ENCODE assay signal across 8 cellular contexts in genomic region chr12:65741662-65742480, GRCh38.
DNase-seq lines count a peak whose midpoint lies in the region; ATAC-seq and TF ChIP-seq lines count a peak whose summit lies in the region.

No MANE protein-coding gene starts in this region.

- ATAC-seq in HG03432 (IDR thresholded peaks at IDR 0.05; ENCODE audit: unreplicated experiment) (peak; percentile 29), GM18861 (IDR thresholded peaks at IDR 0.05; ENCODE audit: unreplicated experiment) (no peak), GM21619 (IDR thresholded peaks at IDR 0.05; ENCODE audit: unreplicated experiment) (no peak)

- no peaks in the 10 kb centered on the region for H3K36me3 Mint-ChIP-seq in activated T-cell treated with anti-CD3 and anti-CD28 coated beads, Interleukin-2, amount 50 U/mL, for 24 hours (ENCODE audit: low read depth)
- H3K36me3 Mint-ChIP-seq in nephron (ENCODE audit: low read depth): no peaks in the 10 kb centered on the region

- H3K36me3 ChIP-seq in ES-I3 (ENCODE audit: insufficient read depth, low read length): no peaks in the 10 kb centered on the region

- H3K9me3 ChIP-seq in ES-I3 (ENCODE audit: control insufficient read depth, insufficient read depth, low read length): no peaks in the 10 kb centered on the region

- H3K4me1 Mint-ChIP-seq in activated T-cell treated with anti-CD3 and anti-CD28 coated beads, Interleukin-2, amount 50 U/mL, for 24 hours (ENCODE audit: low read depth): peaks cover 15% of the 10 kb centered on the region
- peaks cover 19% of the 10 kb centered on the region for H3K4me1 Mint-ChIP-seq in nephron

- peak overlapping the region; percentile 77; the same call in 1 of the 2 replicates for H3K9ac ChIP-seq in ES-I3 (ENCODE audit: low read depth, low read length)

- no peak overlapping the region for H3K27ac Mint-ChIP-seq in activated T-cell treated with anti-CD3 and anti-CD28 coated beads, Interleukin-2, amount 50 U/mL, for 24 hours
- H3K27ac Mint-ChIP-seq in nephron: peak overlapping the region; percentile 99

- TF ChIP-seq CTCF in fibroblast of villous mesenchyme (IDR thresholded peaks at IDR 0.05; ENCODE audit: insufficient read depth, low read depth, low read length): no peak
- TF ChIP-seq CTCF in nephron (IDR thresholded peaks at IDR 0.05; ENCODE audit: unreplicated experiment in 3 of 3): no peak

- peak overlapping the region; percentile 86 for H3K4me3 ChIP-seq in fibroblast of villous mesenchyme (ENCODE audit: low read depth, low read length)

- H3K4me1 ChIP-seq in ES-I3 (ENCODE audit: insufficient read depth, low read length): peaks cover 8% of the 10 kb centered on the region

- peak overlapping the region; percentile 70 for H3K4me3 Mint-ChIP-seq in activated T-cell treated with anti-CD3 and anti-CD28 coated beads, Interleukin-2, amount 50 U/mL, for 24 hours
- peak overlapping the region; percentile 86 to 96 (median 96) for H3K4me3 Mint-ChIP-seq in nephron

- peaks cover 45% of the 10 kb centered on the region for H3K27me3 Mint-ChIP-seq in activated T-cell treated with anti-CD3 and anti-CD28 coated beads, Interleukin-2, amount 50 U/mL, for 24 hours
- H3K27me3 Mint-ChIP-seq in nephron (ENCODE audit: low read depth): peaks cover 12% of the 10 kb centered on the region

- no peaks in the 10 kb centered on the region for H3K9me3 Mint-ChIP-seq in activated T-cell treated with anti-CD3 and anti-CD28 coated beads, Interleukin-2, amount 50 U/mL, for 24 hours
- no peaks in the 10 kb centered on the region for H3K9me3 Mint-ChIP-seq in nephron

- peak; percentile 46 for DNase-seq in activated T-cell treated with anti-CD3 and anti-CD28 coated beads, Interleukin-2, amount 50 U/mL, for 24 hours
- DNase-seq in fibroblast of villous mesenchyme (ENCODE audit: low read depth) (peak; percentile 68), NCI-H2081 (lab: John Stamatoyannopoulos, UW) (no peak)

Comparison
In these comparisons a context has a peak if more than half of its experiments do, and no peak if none do; other contexts are left out.
1. DNase-seq: peak in activated T-cell treated with anti-CD3 and anti-CD28 coated beads, Interleukin-2, amount 50 U/mL, for 24 hours (single experiment) and fibroblast of villous mesenchyme (single experiment); none in NCI-H2081 (0 of 2).